Comparison of ENCODE assay signal across 11 cellular contexts in genomic region chr5:96809898-96810297, GRCh38. TPM values are rescaled to one million over a fixed set of nuclear protein-coding genes. Genes with fewer than 3 reads are reported as not detected.
DNase-seq lines count a peak whose midpoint lies in the region; ATAC-seq and TF ChIP-seq lines count a peak whose summit lies in the region.
"Had no signal": no experiment of that assay in that cellular context is flagged by ENCODE, and none has a peak within 500 bp of the region (broad histone marks: within the 10 kb centered on the region; RNA-seq: fewer than 3 reads in every experiment).

No MANE protein-coding gene starts in this region.

- DNase-seq in activated CD4-positive, alpha-beta memory T cell treated with anti-CD3 and anti-CD28 coated beads for 36 hours = peak; percentile 56
- no peak for DNase-seq in activated CD4-positive, alpha-beta memory T cell treated with anti-CD3 and anti-CD28 coated beads, Interleukin-2, amount 10 ng/mL, durations not matched to agents 7 days and 5 days
- peak; percentile 31 for DNase-seq in activated T-cell treated with anti-CD3 and anti-CD28 coated beads, Interleukin-2, amount 50 U/mL, for 4 hours
- DNase-seq in lung (ENCODE audit: low spot score) (peak; percentile 60), sigmoid colon (no peak), retina (no peak)
- DNase-seq in stimulated activated naive B cell treated with anti-CD40 and anti-IgM and Interleukin-4, amounts not matched to agents 10 μg/mL and 1 μg/mL and 100 μg/mL, for 72 hours = no peak

- no peak for TF ChIP-seq EP300 in sigmoid colon (IDR thresholded peaks at IDR 0.05)

- ATAC-seq in activated T-cell treated with anti-CD3 and anti-CD28 coated beads, Interleukin-2, amount 50 U/mL, for 4 hours = no peak
- ATAC-seq in lung (ENCODE audit: insufficient read depth, low FRiP score) (no peak), GM21390 (IDR thresholded peaks at IDR 0.05; ENCODE audit: unreplicated experiment) (no peak)
- ATAC-seq in stimulated activated naive B cell treated with anti-CD40 and anti-IgM and Interleukin-4, amounts not matched to agents 10 μg/mL and 1 μg/mL and 100 μg/mL, for 72 hours (replicated peaks) = no peak
- ATAC-seq: A549 had no signal

- CTCF ChIA-PET in activated CD4-positive, alpha-beta memory T cell treated with anti-CD3 and anti-CD28 coated beads for 36 hours (lab: Charles Lee) = interaction anchor here (1.2 to 1.5 kb wide), 2 partner anchors 58 to 59 kb away, joined by 3 to 4 read pairs; no protein-coding TSS in a partner anchor
- CTCF ChIA-PET in activated CD4-positive, alpha-beta memory T cell treated with anti-CD3 and anti-CD28 coated beads, Interleukin-2, amount 10 ng/mL, durations not matched to agents 7 days and 5 days (lab: Charles Lee) = interaction anchor here (0.5 to 5.4 kb wide), 4 partner anchors 10 to 88 kb away, joined by 4 to 18 read pairs (median 8); no protein-coding TSS in a partner anchor

- H3K4me1 Mint-ChIP-seq in activated CD4-positive, alpha-beta memory T cell treated with anti-CD3 and anti-CD28 coated beads for 36 hours (ENCODE audit: low read depth) = peaks cover 56% of the 10 kb centered on the region
- peaks cover 45% of the 10 kb centered on the region for H3K4me1 Mint-ChIP-seq in activated CD4-positive, alpha-beta memory T cell treated with anti-CD3 and anti-CD28 coated beads, Interleukin-2, amount 10 ng/mL, durations not matched to agents 7 days and 5 days
- H3K4me1 Mint-ChIP-seq in activated T-cell treated with anti-CD3 and anti-CD28 coated beads, Interleukin-2, amount 50 U/mL, for 4 hours (ENCODE audit: low read depth) = peaks cover 63% of the 10 kb centered on the region
- peaks cover 22 to 35% of the 10 kb centered on the region in 2 donors for H3K4me1 Mint-ChIP-seq in stimulated activated naive B cell treated with anti-CD40 and anti-IgM and Interleukin-4, amounts not matched to agents 10 μg/mL and 1 μg/mL and 100 μg/mL, for 72 hours

- peaks cover 9% of the 10 kb centered on the region for H3K36me3 Mint-ChIP-seq in activated CD4-positive, alpha-beta memory T cell treated with anti-CD3 and anti-CD28 coated beads for 36 hours
- peaks cover 19% of the 10 kb centered on the region for H3K36me3 Mint-ChIP-seq in activated CD4-positive, alpha-beta memory T cell treated with anti-CD3 and anti-CD28 coated beads, Interleukin-2, amount 10 ng/mL, durations not matched to agents 7 days and 5 days (ENCODE audit: low read depth)
- peaks cover 2% of the 10 kb centered on the region for H3K36me3 Mint-ChIP-seq in activated T-cell treated with anti-CD3 and anti-CD28 coated beads, Interleukin-2, amount 50 U/mL, for 4 hours (ENCODE audit: insufficient read depth)
- H3K36me3 Mint-ChIP-seq in stimulated activated naive B cell treated with anti-CD40 and anti-IgM and Interleukin-4, amounts not matched to agents 10 μg/mL and 1 μg/mL and 100 μg/mL, for 72 hours = peaks cover 5 to 7% of the 10 kb centered on the region in 2 donors
- H3K36me3 Mint-ChIP-seq: type B pancreatic cell had no signal

- H3K27ac ChIP-seq in lung (ENCODE audit: low read depth in 1 of 2, low read length in 1 of 2) = peak overlapping the region; percentile 45 to 58
- H3K27ac ChIP-seq in sigmoid colon = no peak overlapping the region
- H3K27ac ChIP-seq: A549, SJSA1 had no signal

- H3K9me3 ChIP-seq in lung (ENCODE audit: control insufficient read depth in 2 of 2, insufficient read depth in 1 of 2, low read length in 1 of 2) = no peaks in the 10 kb centered on the region
- H3K9me3 ChIP-seq in sigmoid colon = no peaks in the 10 kb centered on the region
- H3K9me3 ChIP-seq: A549, SJSA1 had no signal

- TF ChIP-seq POLR2A in sigmoid colon (IDR thresholded peaks at IDR 0.05) = no peak

- intact Hi-C loops in activated CD4-positive, alpha-beta memory T cell treated with anti-CD3 and anti-CD28 coated beads for 36 hours (cut with micrococcal nuclease) = loop anchor here (2.0 to 10.0 kb wide), 6 partner anchors 13 to 845 kb away; partner anchors contain the start of genes CAST and ELL2
- intact Hi-C loops in sigmoid colon (cut with DNase I) = loop anchor here (2.0 to 10.0 kb wide), 3 partner anchors 58 to 195 kb away; partner anchors contain the start of gene ERAP2

- TF ChIP-seq CTCF in lung (IDR thresholded peaks at IDR 0.05; ENCODE audit: control extremely low read depth, extremely low read depth) (no peak), sigmoid colon (IDR thresholded peaks at IDR 0.05) (no peak)

- peaks cover 0 to 6% of the 10 kb centered on the region in 2 donors for H3K4me1 ChIP-seq in lung (ENCODE audit: control insufficient read depth in 2 of 2, insufficient read depth in 2 of 2, low read length in 2 of 2)
- H3K4me1 ChIP-seq in sigmoid colon = peaks cover 0 to 21% (median 18%) of the 10 kb centered on the region in 4 donors

- 77 to 96% methylated on average over 8 of the region's 8 CpGs for WGBS in lung, 2 donors
- WGBS in sigmoid colon, 2 donors = 92 to 97% methylated on average over 8 of the region's 8 CpGs

- no peaks in the 10 kb centered on the region for H3K36me3 ChIP-seq in lung (ENCODE audit: control insufficient read depth in 2 of 2, insufficient read depth in 2 of 2, low read length in 2 of 2)
- H3K36me3 ChIP-seq in sigmoid colon = no peaks in the 10 kb centered on the region

- peak overlapping the region; percentile 21 for H3K4me3 Mint-ChIP-seq in activated CD4-positive, alpha-beta memory T cell treated with anti-CD3 and anti-CD28 coated beads for 36 hours
- H3K4me3 Mint-ChIP-seq in activated CD4-positive, alpha-beta memory T cell treated with anti-CD3 and anti-CD28 coated beads, Interleukin-2, amount 10 ng/mL, durations not matched to agents 7 days and 5 days = no peak overlapping the region
- H3K4me3 Mint-ChIP-seq in activated T-cell treated with anti-CD3 and anti-CD28 coated beads, Interleukin-2, amount 50 U/mL, for 4 hours = peak overlapping the region; percentile 33
- H3K4me3 Mint-ChIP-seq in stimulated activated naive B cell treated with anti-CD40 and anti-IgM and Interleukin-4, amounts not matched to agents 10 μg/mL and 1 μg/mL and 100 μg/mL, for 72 hours = no peak overlapping the region
- H3K4me3 Mint-ChIP-seq: type B pancreatic cell had no signal

- no peaks in the 10 kb centered on the region for H3K9me3 Mint-ChIP-seq in activated CD4-positive, alpha-beta memory T cell treated with anti-CD3 and anti-CD28 coated beads for 36 hours
- H3K9me3 Mint-ChIP-seq in activated CD4-positive, alpha-beta memory T cell treated with anti-CD3 and anti-CD28 coated beads, Interleukin-2, amount 10 ng/mL, durations not matched to agents 7 days and 5 days = no peaks in the 10 kb centered on the region
- H3K9me3 Mint-ChIP-seq in activated T-cell treated with anti-CD3 and anti-CD28 coated beads, Interleukin-2, amount 50 U/mL, for 4 hours = no peaks in the 10 kb centered on the region
- no peaks in the 10 kb centered on the region for H3K9me3 Mint-ChIP-seq in stimulated activated naive B cell treated with anti-CD40 and anti-IgM and Interleukin-4, amounts not matched to agents 10 μg/mL and 1 μg/mL and 100 μg/mL, for 72 hours
- H3K9me3 Mint-ChIP-seq: type B pancreatic cell had no signal

- H3K27me3 ChIP-seq in lung (ENCODE audit: control insufficient read depth, insufficient read depth) (no peaks in the 10 kb centered on the region), sigmoid colon (no peaks in the 10 kb centered on the region)
- H3K27me3 ChIP-seq: SJSA1 had no signal

- peak overlapping the region; percentile 59 for H3K27ac Mint-ChIP-seq in activated CD4-positive, alpha-beta memory T cell treated with anti-CD3 and anti-CD28 coated beads for 36 hours
- no peak overlapping the region for H3K27ac Mint-ChIP-seq in activated CD4-positive, alpha-beta memory T cell treated with anti-CD3 and anti-CD28 coated beads, Interleukin-2, amount 10 ng/mL, durations not matched to agents 7 days and 5 days
- H3K27ac Mint-ChIP-seq in stimulated activated naive B cell treated with anti-CD40 and anti-IgM and Interleukin-4, amounts not matched to agents 10 μg/mL and 1 μg/mL and 100 μg/mL, for 72 hours = peak overlapping the region; percentile 86

- no peak overlapping the region for H3K4me3 ChIP-seq in lung
- H3K4me3 ChIP-seq in sigmoid colon = no peak overlapping the region
- H3K4me3 ChIP-seq: A549, SJSA1 had no signal

- no peaks in the 10 kb centered on the region for H3K27me3 Mint-ChIP-seq in activated CD4-positive, alpha-beta memory T cell treated with anti-CD3 and anti-CD28 coated beads for 36 hours
- no peaks in the 10 kb centered on the region for H3K27me3 Mint-ChIP-seq in activated CD4-positive, alpha-beta memory T cell treated with anti-CD3 and anti-CD28 coated beads, Interleukin-2, amount 10 ng/mL, durations not matched to agents 7 days and 5 days
- no peaks in the 10 kb centered on the region for H3K27me3 Mint-ChIP-seq in activated T-cell treated with anti-CD3 and anti-CD28 coated beads, Interleukin-2, amount 50 U/mL, for 4 hours (ENCODE audit: low read depth)
- no peaks in the 10 kb centered on the region for H3K27me3 Mint-ChIP-seq in stimulated activated naive B cell treated with anti-CD40 and anti-IgM and Interleukin-4, amounts not matched to agents 10 μg/mL and 1 μg/mL and 100 μg/mL, for 72 hours

- POLR2A ChIA-PET in activated CD4-positive, alpha-beta memory T cell treated with anti-CD3 and anti-CD28 coated beads for 36 hours (lab: Charles Lee) = no interaction called here
- POLR2A ChIA-PET in activated CD4-positive, alpha-beta memory T cell treated with anti-CD3 and anti-CD28 coated beads, Interleukin-2, amount 10 ng/mL, durations not matched to agents 7 days and 5 days (lab: Charles Lee) = interaction anchor here (1.0 to 4.6 kb wide), 3 partner anchors 67 to 126 kb away, joined by 3 to 23 read pairs (median 9); partner anchors contain the start of gene LNPEP

RNA-seq across cellular contexts. Expression of gene ERAP1, which starts 2.2 kb away (rescaled TPM):
- total RNA-seq in activated CD4-positive, alpha-beta memory T cell treated with anti-CD3 and anti-CD28 coated beads for 36 hours = 100 to 1,000 TPM in 1 of 2 experiments, 10 to 100 TPM in 1; 90.7 to 105 TPM
- 100 to 1,000 TPM; 140 TPM for total RNA-seq in activated CD4-positive, alpha-beta memory T cell treated with anti-CD3 and anti-CD28 coated beads, Interleukin-2, amount 10 ng/mL, durations not matched to agents 7 days and 5 days
- 10 to 100 TPM; 61.9 to 79.2 (median 75.1) TPM for total RNA-seq in activated T-cell treated with anti-CD3 and anti-CD28 coated beads, Interleukin-2, amount 50 U/mL, for 4 hours
- total RNA-seq in lung (10 to 100 TPM; 51.4 to 73.5 TPM), sigmoid colon (10 to 100 TPM; 25.3 to 35.5 (median 30.0) TPM)
- polyA plus RNA-seq in lung (10 to 100 TPM in 1 of 2 donors, 1 to 10 TPM in 1; 9.6 to 30.7 TPM), sigmoid colon (10 to 100 TPM in 2 of 3 donors, 1 to 10 TPM in 1; 8.4 to 29.6 (median 10.6) TPM)

Comparison
In these comparisons a context has a peak if more than half of its experiments do, and no peak if none do; other contexts are left out.
1. DNase-seq: peak in activated CD4-positive, alpha-beta memory T cell treated with anti-CD3 and anti-CD28 coated beads for 36 hours (single experiment), activated T-cell treated with anti-CD3 and anti-CD28 coated beads, Interleukin-2, amount 50 U/mL, for 4 hours (single experiment) and lung (single experiment); none in activated CD4-positive, alpha-beta memory T cell treated with anti-CD3 and anti-CD28 coated beads, Interleukin-2, amount 10 ng/mL, durations not matched to agents 7 days and 5 days (single experiment), stimulated activated naive B cell treated with anti-CD40 and anti-IgM and Interleukin-4, amounts not matched to agents 10 μg/mL and 1 μg/mL and 100 μg/mL, for 72 hours (single experiment), sigmoid colon (single experiment) and retina (single experiment).
2. H3K4me3 Mint-ChIP-seq: peak in activated CD4-positive, alpha-beta memory T cell treated with anti-CD3 and anti-CD28 coated beads for 36 hours (single experiment) and activated T-cell treated with anti-CD3 and anti-CD28 coated beads, Interleukin-2, amount 50 U/mL, for 4 hours (single experiment); none in activated CD4-positive, alpha-beta memory T cell treated with anti-CD3 and anti-CD28 coated beads, Interleukin-2, amount 10 ng/mL, durations not matched to agents 7 days and 5 days (single experiment) and stimulated activated naive B cell treated with anti-CD40 and anti-IgM and Interleukin-4, amounts not matched to agents 10 μg/mL and 1 μg/mL and 100 μg/mL, for 72 hours (0 of 2).
3. H3K27ac ChIP-seq: peak in lung (2 of 2); none in sigmoid colon (0 of 4).